ENCODE assay signal across 17 cellular contexts in genomic region chr11:35968386-35969088, GRCh38. TPM values are rescaled to one million over a fixed set of nuclear protein-coding genes. Genes with fewer than 3 reads are reported as not detected.
DNase-seq lines count a peak whose midpoint lies in the region; ATAC-seq lines count a peak whose summit lies in the region.
"Had no signal": no experiment of that assay in that cellular context is flagged by ENCODE, and none has a peak within 500 bp of the region (broad histone marks: within the 10 kb centered on the region; RNA-seq: fewer than 3 reads in every experiment).

No MANE protein-coding gene starts in this region.

- no peak overlapping the region for H3K56ac ChIP-seq in mesendoderm (ENCODE audit: low read length)

- H3K79me2 ChIP-seq in mesendoderm (ENCODE audit: control insufficient read depth, insufficient read depth, low read length), result peaks cover 21% of the 10 kb centered on the region

- no peak overlapping the region for H4K5ac ChIP-seq in mesendoderm (ENCODE audit: low read length)

- DNase-seq in NCI-H2171 (lab: John Stamatoyannopoulos, UW) (peak; percentile 97), amniotic epithelial cell (ENCODE audit: low read depth) (peak; percentile 48), mesendoderm (peak; percentile 23)
- no peak for DNase-seq in central memory CD4-positive, alpha-beta T cell
- DNase-seq in stimulated activated CD4-positive, alpha-beta T cell treated with anti-CD3 and anti-CD28 coated beads, Interleukin-4, amount 100 ng/mL, for 1 hour, result no peak
- DNase-seq in stimulated activated CD4-positive, alpha-beta T cell treated with anti-CD3 and anti-CD28 coated beads, Interleukin-4, amount 100 ng/mL, for 4 hours, result no peak
- DNase-seq: activated naive CD4-positive, alpha-beta T cell treated with anti-CD3 and anti-CD28 coated beads, Interleukin-2, amount 10 ng/mL, durations not matched to agents 7 days and 5 days; Caco-2; KBM-7; MG63; NCI-H1417; RPMI8226; stimulated activated CD4-positive, alpha-beta T cell treated with anti-CD3 and anti-CD28 coated beads, Interleukin-1b, Interleukin-23, amount 100 ng/mL, for 48 hours; T-helper 2 cell had no signal

- H3K23ac ChIP-seq in mesendoderm (ENCODE audit: low read length), result no peak overlapping the region

- H3K36me3 ChIP-seq in BLaER1 (peaks cover 28% of the 10 kb centered on the region), mesendoderm (ENCODE audit: control insufficient read depth, insufficient read depth, low read length) (no peaks in the 10 kb centered on the region)
- H3K36me3 ChIP-seq: MG63 had no signal

- peaks cover 57% of the 10 kb centered on the region for H3K9me3 ChIP-seq in BLaER1
- H3K9me3 ChIP-seq: Caco-2 had no signal

- ATAC-seq in HG02938 (IDR thresholded peaks at IDR 0.05; ENCODE audit: unreplicated experiment), result no peak
- ATAC-seq: SK-N-SH treated with all-trans-retinoic acid at 6 μM for 48 hours had no signal

- H3K79me1 ChIP-seq in mesendoderm (ENCODE audit: low read length), result peaks cover 30% of the 10 kb centered on the region

- H3K4me1 ChIP-seq in BLaER1 (peaks cover 79% of the 10 kb centered on the region), mesendoderm (ENCODE audit: control insufficient read depth, low read depth, low read length) (peaks cover 5% of the 10 kb centered on the region)

- H3K27me3 ChIP-seq in BLaER1 (no peaks in the 10 kb centered on the region), mesendoderm (ENCODE audit: insufficient read depth, low read length, poor library complexity) (no peaks in the 10 kb centered on the region)
- H3K27me3 ChIP-seq: MG63 had no signal

- no peak overlapping the region for H2BK15ac ChIP-seq in mesendoderm (replicated peaks; ENCODE audit: low read depth)

- H3K4me3 ChIP-seq in BLaER1 (peak overlapping the region; percentile 25; the same call in 1 of the 2 replicates), mesendoderm (ENCODE audit: low read length) (no peak overlapping the region)
- H3K4me3 ChIP-seq: MG63 had no signal

- H3K27ac ChIP-seq in BLaER1 (peak overlapping the region; percentile 82), mesendoderm (ENCODE audit: low read depth, low read length) (no peak overlapping the region)

- no peak overlapping the region for H2BK5ac ChIP-seq in mesendoderm (ENCODE audit: low read length)

- no peak overlapping the region for H3K18ac ChIP-seq in mesendoderm (ENCODE audit: low read length)

- WGBS in mesendoderm (ENCODE audit: extremely low coverage, insufficient coverage, low lambda C conversion rate), result no CpG with 5 or more reads among the region's 10 CpGs

- H3K4me2 ChIP-seq in BLaER1, result peak overlapping the region; percentile 73
- H3K4me2 ChIP-seq in mesendoderm (ENCODE audit: low read length), result no peak overlapping the region

- no peaks in the 10 kb centered on the region for H4K20me1 ChIP-seq in BLaER1

- H2AK5ac ChIP-seq in mesendoderm (ENCODE audit: low read length), result no peak overlapping the region

- H2BK120ac ChIP-seq in mesendoderm (ENCODE audit: low read depth, low read length), result no peak overlapping the region

- peak overlapping the region; percentile 55 for H3K9ac ChIP-seq in BLaER1
- H3K9ac ChIP-seq in mesendoderm (ENCODE audit: low read length), result no peak overlapping the region

- H4K8ac ChIP-seq in mesendoderm (ENCODE audit: low read depth, low read length), result no peak overlapping the region

- H3K4ac ChIP-seq in mesendoderm (ENCODE audit: low read depth, low read length), result no peak overlapping the region

RNA-seq across cellular contexts. Expression of gene LDLRAD3, which starts 24.7 kb away (rescaled TPM):
- 19.9 TPM for polyA plus RNA-seq in mesendoderm (2013, experiment 1 of 2)
- polyA plus RNA-seq in mesendoderm (2013, experiment 2 of 2), result 20.7 TPM

Comparison
In these comparisons a context has a peak if more than half of its experiments do, and no peak if none do; other contexts are left out.
1. DNase-seq: peak in NCI-H2171 (single experiment), amniotic epithelial cell (single experiment) and mesendoderm (single experiment); none in central memory CD4-positive, alpha-beta T cell (single experiment), stimulated activated CD4-positive, alpha-beta T cell treated with anti-CD3 and anti-CD28 coated beads, Interleukin-4, amount 100 ng/mL, for 1 hour (single experiment) and stimulated activated CD4-positive, alpha-beta T cell treated with anti-CD3 and anti-CD28 coated beads, Interleukin-4, amount 100 ng/mL, for 4 hours (0 of 2).